Comparison of ENCODE assay signal across 17 cellular contexts in the genomic region with DNA sequence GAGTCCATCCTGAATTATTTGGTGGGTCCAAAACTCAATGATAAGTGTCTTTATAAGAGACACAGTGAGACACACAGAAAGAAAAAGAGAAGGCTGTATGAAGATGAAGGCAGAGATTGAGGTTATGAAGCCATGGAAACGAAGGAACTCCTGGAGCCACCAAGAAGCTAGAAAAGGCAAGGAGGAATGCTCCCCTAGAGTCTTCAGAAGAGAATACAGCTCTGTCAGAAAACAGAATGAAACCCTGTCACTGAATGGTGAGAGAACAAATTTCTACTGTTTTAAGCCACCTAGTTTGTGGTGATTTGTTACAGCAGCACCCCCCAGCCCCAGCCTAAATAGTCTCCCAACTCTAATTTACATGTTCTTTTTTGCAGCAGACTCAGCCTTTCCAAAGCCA.
"Had no signal": no experiment of that assay in that cellular context is flagged by ENCODE, and none has a peak within 500 bp of the region (broad histone marks: within the 10 kb centered on the region; RNA-seq: fewer than 3 reads in every experiment).

No MANE protein-coding gene starts in this region.

- H3K36me3 ChIP-seq: colonic mucosa, esophagus muscularis mucosa, gastroesophageal sphincter, heart left ventricle, left lung, lower lobe of right lung had no signal

- H3K4me2 ChIP-seq: hepatocyte had no signal

- DNase-seq: colonic mucosa; cortex of kidney; effector CD8-positive, alpha-beta T cell; effector memory CD8-positive, alpha-beta T cell; foreskin keratinocyte; heart left ventricle; hypothalamus; left cardiac atrium; left lung; left ventricle myocardium superior; lower lobe of right lung; mesenchymal stem cell; midbrain had no signal

- H3K9me3 ChIP-seq: colonic mucosa, esophagus muscularis mucosa, gastroesophageal sphincter, left lung, lower lobe of right lung had no signal

- H3K27ac Mint-ChIP-seq: dendritic cell treated with granulocyte-macrophage colony-stimulating factor and Interleukin-4, amounts not matched to agents 40 ng/mL and 50 ng/mL, for 4 days; effector memory CD8-positive, alpha-beta T cell had no signal

- H3K9me3 Mint-ChIP-seq: dendritic cell treated with granulocyte-macrophage colony-stimulating factor and Interleukin-4, amounts not matched to agents 40 ng/mL and 50 ng/mL, for 4 days had no signal

- H3K4me3 Mint-ChIP-seq: dendritic cell treated with granulocyte-macrophage colony-stimulating factor and Interleukin-4, amounts not matched to agents 40 ng/mL and 50 ng/mL, for 4 days; effector memory CD8-positive, alpha-beta T cell had no signal

- H3K4me3 ChIP-seq: colonic mucosa, esophagus muscularis mucosa, gastroesophageal sphincter, heart left ventricle, hepatocyte, left lung, lower lobe of right lung had no signal

- H3K4me1 ChIP-seq: colonic mucosa, foreskin keratinocyte, left lung, lower lobe of right lung had no signal

- H2AFZ ChIP-seq: hepatocyte had no signal

- H3K79me2 ChIP-seq: hepatocyte had no signal

- H3K27me3 Mint-ChIP-seq: dendritic cell treated with granulocyte-macrophage colony-stimulating factor and Interleukin-4, amounts not matched to agents 40 ng/mL and 50 ng/mL, for 4 days; effector memory CD8-positive, alpha-beta T cell had no signal

- H3K27me3 ChIP-seq: colonic mucosa, esophagus muscularis mucosa, foreskin keratinocyte, gastroesophageal sphincter, heart left ventricle, hepatocyte, left lung had no signal

- H3K27ac ChIP-seq: colonic mucosa, esophagus muscularis mucosa, foreskin keratinocyte, gastroesophageal sphincter, heart left ventricle, hepatocyte, left lung, lower lobe of right lung had no signal
